In genomic region chr5:104412649-104413240, GRCh38 we compare ENCODE assay signal across 8 cellular contexts.
DNase-seq lines count a peak whose midpoint lies in the region; ATAC-seq and TF ChIP-seq lines count a peak whose summit lies in the region.

No MANE protein-coding gene starts in this region.

- no peak overlapping the region for H3K4me2 ChIP-seq in PC-9

- H3K9me3 ChIP-seq in PC-9 (ENCODE audit: insufficient read depth, low read depth) = no peaks in the 10 kb centered on the region

- CTCF ChIA-PET in PC-9 (lab: Charles Lee) = no interaction called here

- H4K20me1 ChIP-seq in PC-9 (ENCODE audit: insufficient read depth) = no peaks in the 10 kb centered on the region

- H3K9me3 Mint-ChIP-seq in activated T-helper 17 cell treated with anti-CD3 and anti-CD28 coated beads, Interleukin-2, amount 50 U/mL, for 72 hours = peaks cover 15% of the 10 kb centered on the region

- H3K4me1 Mint-ChIP-seq in activated T-helper 17 cell treated with anti-CD3 and anti-CD28 coated beads, Interleukin-2, amount 50 U/mL, for 72 hours = no peaks in the 10 kb centered on the region

- peak; percentile 11 for DNase-seq in NCI-H1092 treated with DMSO at 0.1 percent for 48 hours (lab: John Stamatoyannopoulos, UW)
- DNase-seq in NCI-H1092 (lab: John Stamatoyannopoulos, UW) = no peak
- DNase-seq in PC-9 = no peak
- DNase-seq in fibroblast of the conjunctiva (ENCODE audit: low read depth) = peak; percentile 22
- no peak for DNase-seq in DMS79 treated with DMSO at 0.1 percent for 48 hours (lab: John Stamatoyannopoulos, UW)
- no peak for DNase-seq in NOMO-1 treated with dmso at 0.1 percent for 144 hours (lab: John Stamatoyannopoulos, UW; ENCODE audit: unreplicated experiment)

- no peak overlapping the region for H3K4me3 ChIP-seq in PC-9

- no peaks in the 10 kb centered on the region for H3K4me1 ChIP-seq in PC-9 (replicated peaks; ENCODE audit: insufficient read depth)

- H3K27me3 Mint-ChIP-seq in activated T-helper 17 cell treated with anti-CD3 and anti-CD28 coated beads, Interleukin-2, amount 50 U/mL, for 72 hours = no peaks in the 10 kb centered on the region

- intact Hi-C loops in PC-9 (cut with micrococcal nuclease; ENCODE audit: unreplicated experiment) = no loop called here

- H3F3A ChIP-seq in PC-9 (ENCODE audit: insufficient read depth, low read depth) = no peaks in the 10 kb centered on the region

- peak; percentile 64 for TF ChIP-seq CTCF in PC-9 (conservative IDR thresholded peaks at IDR 0.05)

- no peaks in the 10 kb centered on the region for H3K36me3 ChIP-seq in PC-9 (ENCODE audit: low read depth)

- no peak overlapping the region for H3K27ac ChIP-seq in PC-9

- POLR2A ChIA-PET in PC-9 (lab: Charles Lee; ENCODE audit: unreplicated experiment) = no interaction called here

- no peak overlapping the region for H2AFZ ChIP-seq in PC-9

- H3K36me3 Mint-ChIP-seq in activated T-helper 17 cell treated with anti-CD3 and anti-CD28 coated beads, Interleukin-2, amount 50 U/mL, for 72 hours (ENCODE audit: low read depth) = no peaks in the 10 kb centered on the region

- BruUV-seq in PC-9 (replicated peaks; lab: Mats Ljungman, UMichigan) = no TSS peak

- H3K4me3 Mint-ChIP-seq in activated T-helper 17 cell treated with anti-CD3 and anti-CD28 coated beads, Interleukin-2, amount 50 U/mL, for 72 hours = no peak overlapping the region

- H3K27ac Mint-ChIP-seq in activated T-helper 17 cell treated with anti-CD3 and anti-CD28 coated beads, Interleukin-2, amount 50 U/mL, for 72 hours = no peak overlapping the region

- no peaks in the 10 kb centered on the region for H3K79me2 ChIP-seq in PC-9 (ENCODE audit: low read depth)

- peak; percentile 76 for ATAC-seq in HG02884 (IDR thresholded peaks at IDR 0.05; ENCODE audit: unreplicated experiment)
- no peak for ATAC-seq in activated T-helper 17 cell treated with anti-CD3 and anti-CD28 coated beads, Interleukin-2, amount 50 U/mL, for 72 hours (replicated peaks)

- no peaks in the 10 kb centered on the region for H3K27me3 ChIP-seq in PC-9 (ENCODE audit: insufficient read depth, low read depth)

- H3K9me2 ChIP-seq in PC-9 (ENCODE audit: insufficient read depth) = no peaks in the 10 kb centered on the region

Comparison
In these comparisons a context has a peak if more than half of its experiments do, and no peak if none do; other contexts are left out.
1. DNase-seq: peak in NCI-H1092 treated with DMSO at 0.1 percent for 48 hours (single experiment) and fibroblast of the conjunctiva (single experiment); none in NCI-H1092 (single experiment), PC-9 (0 of 2), DMS79 treated with DMSO at 0.1 percent for 48 hours (single experiment) and NOMO-1 treated with dmso at 0.1 percent for 144 hours (single experiment).